ENCODE assay signal across 16 cellular contexts in genomic region chr11:11605181-11605580, GRCh38. TPM values are rescaled to one million over a fixed set of nuclear protein-coding genes. Genes with fewer than 3 reads are reported as not detected.
DNase-seq lines count a peak whose midpoint lies in the region; ATAC-seq and TF ChIP-seq lines count a peak whose summit lies in the region.
"Had no signal": no experiment of that assay in that cellular context is flagged by ENCODE, and none has a peak within 500 bp of the region (broad histone marks: within the 10 kb centered on the region; RNA-seq: fewer than 3 reads in every experiment).

No MANE protein-coding gene starts in this region.

- no peak overlapping the region for H3T11ph ChIP-seq in H9 (ENCODE audit: low read length)

- no peak overlapping the region for H3K4me3 ChIP-seq in mesendoderm (ENCODE audit: low read length)

- H3K27me3 ChIP-seq in H9 (ENCODE audit: insufficient read depth, low read length) (no peaks in the 10 kb centered on the region), mesendoderm (ENCODE audit: insufficient read depth, low read length, poor library complexity) (no peaks in the 10 kb centered on the region)

- H3K18ac ChIP-seq in H9 (ENCODE audit: insufficient read length, low read depth, low read length) (no peak overlapping the region), mesendoderm (ENCODE audit: low read length) (no peak overlapping the region)

- no peak overlapping the region for H2BK12ac ChIP-seq in H9 (ENCODE audit: insufficient read length, low read depth, low read length)

- H3K27ac ChIP-seq in C4-2B (peak overlapping the region; percentile 82), H9 (ENCODE audit: insufficient read length, low read depth, low read length) (no peak overlapping the region), VCaP (peak overlapping the region; percentile 31; the same call in 1 of the 2 replicates), mesendoderm (ENCODE audit: low read depth, low read length) (no peak overlapping the region)

- H3K27me3 Mint-ChIP-seq in H9 (ENCODE audit: low read depth) = peaks cover 2% of the 10 kb centered on the region; the same call in 1 of the 2 replicates
- H3K27me3 Mint-ChIP-seq in activated T-helper 1 cell treated with anti-CD3 and anti-CD28 coated beads, Interleukin-12 subunit alpha, Interleukin-12 subunit beta, Interleukin-2, Interleukin-4 antibody, amounts not matched to agents 30 ng/mL and 10 ng/mL and 1 ng/mL, durations not matched to agents 14 hours and 24 hours and 36 hours (ENCODE audit: insufficient read depth) = peaks cover 3% of the 10 kb centered on the region

- WGBS in H9 (ENCODE audit: extremely low coverage, insufficient read length, low lambda C conversion rate) = no CpG with 5 or more reads among the region's 6 CpGs
- no CpG with 5 or more reads among the region's 6 CpGs for WGBS in mesendoderm (ENCODE audit: extremely low coverage, insufficient coverage, low lambda C conversion rate)

- H3K23me2 ChIP-seq in H9 (ENCODE audit: insufficient read length, low read depth, low read length, poor library complexity, severe bottlenecking) = no peaks in the 10 kb centered on the region

- H3K56ac ChIP-seq in H9 (ENCODE audit: insufficient read length, low read depth, low read length) (no peak overlapping the region), mesendoderm (ENCODE audit: low read length) (peak overlapping the region; percentile 47)

- H3K9me3 Mint-ChIP-seq in H9 = peaks cover 2 to 6% of the 10 kb centered on the region in 2 experiments; a peak in 2 of 5 replicates
- no peaks in the 10 kb centered on the region for H3K9me3 Mint-ChIP-seq in activated T-helper 1 cell treated with anti-CD3 and anti-CD28 coated beads, Interleukin-12 subunit alpha, Interleukin-12 subunit beta, Interleukin-2, Interleukin-4 antibody, amounts not matched to agents 30 ng/mL and 10 ng/mL and 1 ng/mL, durations not matched to agents 14 hours and 24 hours and 36 hours

- no peak overlapping the region for H3K4me3 Mint-ChIP-seq in H9
- no peak overlapping the region for H3K4me3 Mint-ChIP-seq in activated T-helper 1 cell treated with anti-CD3 and anti-CD28 coated beads, Interleukin-12 subunit alpha, Interleukin-12 subunit beta, Interleukin-2, Interleukin-4 antibody, amounts not matched to agents 30 ng/mL and 10 ng/mL and 1 ng/mL, durations not matched to agents 14 hours and 24 hours and 36 hours

- H2AK5ac ChIP-seq in H9 (ENCODE audit: insufficient read length, low read length) (no peak overlapping the region), mesendoderm (ENCODE audit: low read length) (no peak overlapping the region)

- no peaks in the 10 kb centered on the region for H4K20me1 ChIP-seq in H9 (ENCODE audit: control insufficient read depth, insufficient read depth, insufficient read length)

- H3K4me1 Mint-ChIP-seq in H9 = peaks cover 8 to 16% of the 10 kb centered on the region in 2 experiments
- no peaks in the 10 kb centered on the region for H3K4me1 Mint-ChIP-seq in activated T-helper 1 cell treated with anti-CD3 and anti-CD28 coated beads, Interleukin-12 subunit alpha, Interleukin-12 subunit beta, Interleukin-2, Interleukin-4 antibody, amounts not matched to agents 30 ng/mL and 10 ng/mL and 1 ng/mL, durations not matched to agents 14 hours and 24 hours and 36 hours (ENCODE audit: low read depth)

- H2BK120ac ChIP-seq in H9 (ENCODE audit: low read depth, low read length, poor library complexity, severe bottlenecking) (no peak overlapping the region), mesendoderm (ENCODE audit: low read depth, low read length) (no peak overlapping the region)

- no peak overlapping the region for H3K14ac ChIP-seq in H9 (ENCODE audit: insufficient read depth, low read length)

- no peaks in the 10 kb centered on the region for H3K79me1 ChIP-seq in H9 (ENCODE audit: insufficient read depth, low read depth, low read length, poor library complexity, severe bottlenecking)
- no peaks in the 10 kb centered on the region for H3K79me1 ChIP-seq in mesendoderm (ENCODE audit: low read length)

- no peak overlapping the region for H3K27ac Mint-ChIP-seq in H9
- H3K27ac Mint-ChIP-seq in activated T-helper 1 cell treated with anti-CD3 and anti-CD28 coated beads, Interleukin-12 subunit alpha, Interleukin-12 subunit beta, Interleukin-2, Interleukin-4 antibody, amounts not matched to agents 30 ng/mL and 10 ng/mL and 1 ng/mL, durations not matched to agents 14 hours and 24 hours and 36 hours = no peak overlapping the region

- H3K23ac ChIP-seq in H9 (ENCODE audit: insufficient read length, low read depth, low read length) (no peak overlapping the region), mesendoderm (ENCODE audit: low read length) (no peak overlapping the region)

- TF ChIP-seq CTCF in C4-2B (conservative IDR thresholded peaks at IDR 0.05) (no peak), H9 (conservative IDR thresholded peaks at IDR 0.05) (no peak), VCaP (conservative IDR thresholded peaks at IDR 0.05) (no peak)

- no peak overlapping the region for H3K4ac ChIP-seq in H9 (ENCODE audit: low read depth, low read length)
- no peak overlapping the region for H3K4ac ChIP-seq in mesendoderm (ENCODE audit: low read depth, low read length)

- H4K5ac ChIP-seq in H9 (ENCODE audit: insufficient read length, low read depth, low read length) = no peak overlapping the region
- H4K5ac ChIP-seq in mesendoderm (ENCODE audit: low read length) = no peak overlapping the region

- H4K91ac ChIP-seq in H9 (ENCODE audit: insufficient read length, low read depth, low read length) = no peak overlapping the region

- H4K8ac ChIP-seq in H9 (replicated peaks; ENCODE audit: insufficient read length, low read depth, low read length) (no peak overlapping the region), mesendoderm (ENCODE audit: low read depth, low read length) (no peak overlapping the region)

- H3K36me3 ChIP-seq in mesendoderm (ENCODE audit: control insufficient read depth, insufficient read depth, low read length) = no peaks in the 10 kb centered on the region

- H2BK15ac ChIP-seq in H9 (ENCODE audit: low read depth, low read length) = no peak overlapping the region
- no peak overlapping the region for H2BK15ac ChIP-seq in mesendoderm (replicated peaks; ENCODE audit: low read depth)

- no peak overlapping the region for H3K4me2 ChIP-seq in H9 (ENCODE audit: insufficient read depth, insufficient read length, low read length)
- no peak overlapping the region for H3K4me2 ChIP-seq in mesendoderm (ENCODE audit: low read length)

- H2BK5ac ChIP-seq in H9 (ENCODE audit: insufficient read length, low read length) = no peak overlapping the region
- H2BK5ac ChIP-seq in mesendoderm (ENCODE audit: low read length) = no peak overlapping the region

- H3K4me1 ChIP-seq in H9 (ENCODE audit: insufficient read depth, low read length) = no peaks in the 10 kb centered on the region
- H3K4me1 ChIP-seq in mesendoderm (ENCODE audit: control insufficient read depth, low read depth, low read length) = peaks cover 2% of the 10 kb centered on the region
- H3K4me1 ChIP-seq: Caco-2 had no signal

- no peak overlapping the region for H2BK20ac ChIP-seq in H9 (ENCODE audit: low read depth, low read length, poor library complexity, severe bottlenecking)

- peak; percentile 43 for DNase-seq in H9
- no peak for DNase-seq in mesendoderm
- DNase-seq in NCI-H345 (lab: John Stamatoyannopoulos, UW) = no peak
- DNase-seq in activated T-helper 1 cell treated with anti-CD3 and anti-CD28 coated beads, Interleukin-12 subunit alpha, Interleukin-12 subunit beta, Interleukin-2, Interleukin-4 antibody, amounts not matched to agents 30 ng/mL and 10 ng/mL and 1 ng/mL, durations not matched to agents 14 hours and 24 hours and 36 hours (ENCODE audit: low spot score) = no peak
- DNase-seq: ACHN, AML-193, Caco-2, DMS153, NCI-H1092, NCI-H1694, NCI-H2107, SHP77 treated with DMSO at 0.1 percent for 48 hours had no signal

- ATAC-seq in HG03025 (IDR thresholded peaks at IDR 0.05; ENCODE audit: low FRiP score, unreplicated experiment) (no peak), HG03565 (IDR thresholded peaks at IDR 0.05; ENCODE audit: unreplicated experiment) (no peak)

- peaks cover 0 to 8% (median 3%) of the 10 kb centered on the region in 3 experiments; a peak in 3 of 7 replicates for H3K36me3 Mint-ChIP-seq in H9 (ENCODE audit: insufficient read depth in 1 of 3, low read depth in 3 of 3)
- H3K36me3 Mint-ChIP-seq in activated T-helper 1 cell treated with anti-CD3 and anti-CD28 coated beads, Interleukin-12 subunit alpha, Interleukin-12 subunit beta, Interleukin-2, Interleukin-4 antibody, amounts not matched to agents 30 ng/mL and 10 ng/mL and 1 ng/mL, durations not matched to agents 14 hours and 24 hours and 36 hours (ENCODE audit: low read depth) = no peaks in the 10 kb centered on the region

- no peaks in the 10 kb centered on the region for H3K9me3 ChIP-seq in H9 (ENCODE audit: control insufficient read depth, low read depth, low read length)
- H3K9me3 ChIP-seq: Caco-2 had no signal

- intact Hi-C loops in activated T-helper 1 cell treated with anti-CD3 and anti-CD28 coated beads, Interleukin-12 subunit alpha, Interleukin-12 subunit beta, Interleukin-2, Interleukin-4 antibody, amounts not matched to agents 30 ng/mL and 10 ng/mL and 1 ng/mL, durations not matched to agents 14 hours and 24 hours and 36 hours (cut with micrococcal nuclease) = no loop called here

- no peaks in the 10 kb centered on the region for H3K79me2 ChIP-seq in H9 (ENCODE audit: insufficient read depth, low read length)
- no peaks in the 10 kb centered on the region for H3K79me2 ChIP-seq in mesendoderm (ENCODE audit: control insufficient read depth, insufficient read depth, low read length)

- no peak overlapping the region for H2AFZ ChIP-seq in H9 (ENCODE audit: low read length)

- no peak overlapping the region for H3K9ac ChIP-seq in H9 (ENCODE audit: extremely low read depth, insufficient read length, low read length)
- H3K9ac ChIP-seq in mesendoderm (ENCODE audit: low read length) = no peak overlapping the region

RNA-seq across cellular contexts. Expression of gene GALNT18, which starts 16.6 kb away (rescaled TPM):
- 1.5 and 1.7 TPM in 2 replicates for total RNA-seq in H9 (2021)
- polyA plus RNA-seq in mesendoderm (2013, experiment 1 of 2) = 1.2 TPM
- 1.1 TPM for polyA plus RNA-seq in mesendoderm (2013, experiment 2 of 2)
- 5.3 and 5.7 TPM in 2 replicates for total RNA-seq in activated T-helper 1 cell treated with anti-CD3 and anti-CD28 coated beads, Interleukin-12 subunit alpha, Interleukin-12 subunit beta, Interleukin-2, Interleukin-4 antibody, amounts not matched to agents 30 ng/mL and 10 ng/mL and 1 ng/mL, durations not matched to agents 14 hours and 24 hours and 36 hours

Comparison
In these comparisons a context has a peak if more than half of its experiments do, and no peak if none do; other contexts are left out.
1. H3K27ac ChIP-seq: peak in C4-2B (single experiment) and VCaP (single experiment); none in H9 (single experiment) and mesendoderm (single experiment).